ENCODE assay signal across 14 cellular contexts in the genomic region with DNA sequence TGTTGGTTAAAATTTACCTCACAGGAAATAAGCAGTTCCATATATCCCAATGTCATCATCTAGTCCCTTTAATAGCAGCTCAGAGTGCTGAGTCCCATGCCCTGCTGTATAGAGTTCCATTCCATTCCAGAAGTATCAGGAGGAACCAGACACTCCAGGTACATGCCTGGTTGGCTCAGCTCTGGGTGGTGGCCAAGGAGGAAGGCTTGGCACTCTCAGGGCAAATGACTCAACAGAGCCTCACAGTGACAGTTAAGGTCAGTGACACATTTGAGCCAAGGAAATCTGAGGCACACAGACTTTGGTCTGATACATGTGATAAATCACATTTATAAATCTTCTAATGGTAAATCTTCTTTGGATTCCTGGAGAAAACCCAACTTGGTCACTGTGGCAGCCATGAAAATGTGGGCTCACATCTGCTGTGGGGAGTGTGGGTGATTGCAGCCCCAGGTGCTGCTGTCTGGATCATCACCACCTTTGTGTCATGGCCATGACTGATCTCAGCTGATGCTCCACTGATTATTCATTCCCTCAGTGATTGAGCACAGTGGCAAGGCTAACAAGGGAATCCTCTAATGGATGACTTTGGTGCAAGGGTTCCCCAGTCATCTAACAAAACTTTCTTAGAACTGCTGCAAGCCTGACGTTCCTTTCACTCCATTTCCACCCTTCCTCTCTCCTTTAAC. TPM values are rescaled to one million over a fixed set of nuclear protein-coding genes. Genes with fewer than 3 reads are reported as not detected.
DNase-seq lines count a peak whose midpoint lies in the region; ATAC-seq, FAIRE-seq and TF ChIP-seq lines count a peak whose summit lies in the region.
"Had no signal": no experiment of that assay in that cellular context is flagged by ENCODE, and none has a peak within 500 bp of the region (broad histone marks: within the 10 kb centered on the region; RNA-seq: fewer than 3 reads in every experiment).

No MANE protein-coding gene starts in this region.

- 42 to 46% (median 43%) methylated on average over 1 of the region's 1 CpG for WGBS in adrenal gland, 4 donors
- 82 to 86% methylated on average over 1 of the region's 1 CpG for WGBS in pancreas, 2 donors

- in situ Hi-C loops in GM13977 (cut with MboI; ENCODE audit: low pct_unique_long_range_greater_than_20kb, low sequenced_read_pairs, unreplicated experiment): no loop called here

- H3K4me3 Mint-ChIP-seq in Caco-2 (ENCODE audit: unreplicated experiment): no peak overlapping the region

- H3K27ac Mint-ChIP-seq in Caco-2 (ENCODE audit: unreplicated experiment): no peak overlapping the region

- H3K4me3 ChIP-seq in adrenal gland (no peak overlapping the region), pancreas (no peak overlapping the region), Caco-2 (ENCODE audit: low read depth, low read length) (no peak overlapping the region)

- H3K9me3 Mint-ChIP-seq in Caco-2 (ENCODE audit: unreplicated experiment): no peaks in the 10 kb centered on the region

- H3K9me3 ChIP-seq in adrenal gland (replicated peaks in 1 of 3) (no peaks in the 10 kb centered on the region), pancreas (no peaks in the 10 kb centered on the region), Caco-2 (peaks cover 7% of the 10 kb centered on the region)

- no peaks in the 10 kb centered on the region for H3K4me1 Mint-ChIP-seq in Caco-2 (ENCODE audit: low read depth, unreplicated experiment)

- no peaks in the 10 kb centered on the region for H3K27me3 ChIP-seq in adrenal gland
- no peaks in the 10 kb centered on the region for H3K27me3 ChIP-seq in pancreas
- no peaks in the 10 kb centered on the region for H3K27me3 ChIP-seq in Caco-2 (replicated peaks; ENCODE audit: control insufficient read depth, insufficient read depth, low read length)

- H3K4me1 ChIP-seq in adrenal gland (replicated peaks in 1 of 2) (no peaks in the 10 kb centered on the region), pancreas (peaks cover 5 to 12% (median 6%) of the 10 kb centered on the region in 3 donors), Caco-2 (no peaks in the 10 kb centered on the region)

- POLR2A ChIA-PET in Caco-2 (lab: Charles Lee): no interaction called here

- intact Hi-C loops in adrenal gland (cut with DNase I) (no loop called here), pancreas (cut with DNase I) (no loop called here), Caco-2 (cut with micrococcal nuclease; ENCODE audit: unreplicated experiment) (no loop called here)

- BruUV-seq in Caco-2 (replicated peaks; lab: Mats Ljungman, UMichigan): no TSS peak

- DNase-seq in GM13977 (ENCODE audit: low spot score) (no peak), adrenal gland (peak; percentile 55 to 80 (median 69)), pancreas (peak; percentile 67 to 86 (median 78)), Caco-2 (no peak), NCI-H82 (lab: John Stamatoyannopoulos, UW) (no peak)
- DNase-seq: activated CD4-positive, alpha-beta T cell treated with anti-CD3 and anti-CD28 coated beads for 4 hours; activated naive CD4-positive, alpha-beta T cell treated with anti-CD3 and anti-CD28 coated beads, Interleukin-2, amount 50 U/mL, for 16 hours; dermis blood vessel endothelial cell; glutamatergic neuron; retina; SHP77 treated with DMSO at 0.1 percent for 48 hours had no signal

- no peak for FAIRE-seq in pancreas (lab: Jason Lieb, UNC)

- peak; percentile 48 for TF ChIP-seq RAD21 in Ishikawa (IDR thresholded peaks at IDR 0.05; ENCODE audit: low read depth)

- H3K36me3 ChIP-seq in adrenal gland (replicated peaks in 1 of 2): no peaks in the 10 kb centered on the region
- no peaks in the 10 kb centered on the region for H3K36me3 ChIP-seq in pancreas
- H3K36me3 ChIP-seq in Caco-2 (ENCODE audit: control insufficient read depth, insufficient read depth, low read length): no peaks in the 10 kb centered on the region

- no peak for TF ChIP-seq POLR2A in adrenal gland (IDR thresholded peaks at IDR 0.05)

- TF ChIP-seq CTCF in GM13977 (IDR thresholded peaks at IDR 0.05; ENCODE audit: extremely low read depth, insufficient read depth, missing control alignments): peak; percentile 9
- no peak for TF ChIP-seq CTCF in adrenal gland (IDR thresholded peaks at IDR 0.05)
- TF ChIP-seq CTCF in pancreas (IDR thresholded peaks at IDR 0.05): no peak
- no peak for TF ChIP-seq CTCF in Caco-2 (IDR thresholded peaks at IDR 0.05; ENCODE audit: insufficient read depth in 1 of 2, low read depth in 1 of 2, low read length in 1 of 2, severe bottlenecking in 1 of 2, unreplicated experiment in 1 of 2)

- CTCF ChIA-PET in Caco-2 (lab: Charles Lee): no interaction called here

- TF ChIP-seq EP300 in Ishikawa (IDR thresholded peaks at IDR 0.05; ENCODE audit: borderline replicate concordance): no peak

- H3K36me3 Mint-ChIP-seq in Caco-2 (ENCODE audit: insufficient read depth, unreplicated experiment): no peaks in the 10 kb centered on the region

- no peaks in the 10 kb centered on the region for H3K27me3 Mint-ChIP-seq in Caco-2 (ENCODE audit: insufficient read depth, unreplicated experiment)

- H3K27ac ChIP-seq in adrenal gland (no peak overlapping the region), pancreas (no peak overlapping the region)

- ATAC-seq in pancreas (peak; percentile 95 to 99 (median 96)), HG03025 (IDR thresholded peaks at IDR 0.05; ENCODE audit: low FRiP score, unreplicated experiment) (no peak)

TF ChIP-seq in Ishikawa, 13 proteins besides CTCF, POLR2A, EP300 and RAD21:
- TF ChIP-seq NFIC (IDR thresholded peaks at IDR 0.05) (peak; percentile 36), TCF12 (IDR thresholded peaks at IDR 0.05; ENCODE audit: low read depth) (no peak), CEBPB (IDR thresholded peaks at IDR 0.05) (no peak)

RNA-seq across cellular contexts. Expression of gene HHLA2, which starts 9.3 kb away (rescaled TPM):
- total RNA-seq in adrenal gland (not detected), pancreas (1 to 10 TPM in 4 of 6 donors, under 1 TPM in 2; 0.28 to 2.8 (median 1.1) TPM), Caco-2 (2022) (0.50 and 0.91 TPM in 2 replicates)
- polyA plus RNA-seq in adrenal gland (under 1 TPM in 1 of 3 donors, not detected in 2; 0.03 TPM), pancreas (under 1 TPM; 0.23 to 0.54 TPM)
- total RNA-seq: urinary bladder had no signal
- polyA plus RNA-seq: urinary bladder had no signal

Comparison
In these comparisons a context has a peak if more than half of its experiments do, and no peak if none do; other contexts are left out.
1. DNase-seq: peak in adrenal gland (7 of 7) and pancreas (6 of 6); none in GM13977 (single experiment), Caco-2 (0 of 2) and NCI-H82 (single experiment).